9 cellular contexts compared by ENCODE assay signal in genomic region chr12:49019435-49020317, GRCh38. TPM values are rescaled to one million over a fixed set of nuclear protein-coding genes. Genes with fewer than 3 reads are reported as not detected.
A peak's percentile ranks its signal among the peaks of the same experiment; 100 is the strongest.
DNase-seq lines count a peak whose midpoint lies in the region; ATAC-seq, FAIRE-seq and TF ChIP-seq lines count a peak whose summit lies in the region.
"Had no signal": no experiment of that assay in that cellular context is flagged by ENCODE, and none has a peak within 500 bp of the region (broad histone marks: within the 10 kb centered on the region; RNA-seq: fewer than 3 reads in every experiment).

No MANE protein-coding gene starts in this region.

- TF ChIP-seq CTCF in 22Rv1 (IDR thresholded peaks at IDR 0.05) (peak; percentile 61), GM06990 (IDR thresholded peaks at IDR 0.05; ENCODE audit: insufficient read depth, low read length, poor library complexity, severe bottlenecking) (peak; percentile 71), spleen (IDR thresholded peaks at IDR 0.05 in 8 of 11, conservative IDR thresholded peaks at IDR 0.05 in 3 of 11) (peak in 4 of 11 experiments; percentile 16 to 37 (median 26))

- WGBS in spleen, 5 donors: 28 to 41% (median 32%) methylated on average over 9 of the region's 9 CpGs

- peak overlapping the region; percentile 90 for H3K27ac ChIP-seq in 22Rv1
- H3K27ac ChIP-seq in spleen: peak overlapping the region; percentile 93 to 98 (median 96)

- no peak for ATAC-seq in HG03469 (IDR thresholded peaks at IDR 0.05; ENCODE audit: unreplicated experiment)

- DNase-seq in GM06990 (ENCODE audit: extremely low read depth, insufficient read length): no peak
- DNase-seq in NOMO-1 (lab: John Stamatoyannopoulos, UW; ENCODE audit: unreplicated experiment in 2 of 2): peak; percentile 73 to 83
- peak; percentile 59 to 62 for DNase-seq in activated T-cell treated with anti-CD3 and anti-CD28 coated beads, Interleukin-2, amount 50 U/mL, for 48 hours
- DNase-seq in glomerular visceral epithelial cell (ENCODE audit: extremely low spot score): peak; percentile 34
- DNase-seq in spleen: no peak
- DNase-seq in frontal cortex (ENCODE audit: low spot score in 2 of 2): no peak

- intact Hi-C loops in spleen (cut with DNase I; ENCODE audit: low total_unique reads): no loop called here

- TF ChIP-seq POLR2A in spleen (IDR thresholded peaks at IDR 0.05): no peak

- no peak for FAIRE-seq in frontal cortex (lab: Jason Lieb, UNC)

- H3K27me3 ChIP-seq in GM06990 (replicated peaks; ENCODE audit: control insufficient read depth, insufficient read depth, low read length) (no peaks in the 10 kb centered on the region), spleen (replicated peaks in 1 of 7) (no peaks in the 10 kb centered on the region)

- peaks cover 16% of the 10 kb centered on the region for H3K36me3 ChIP-seq in GM06990 (ENCODE audit: control insufficient read depth, insufficient read depth, low read length)
- peaks cover 0 to 47% (median 40%) of the 10 kb centered on the region in 6 donors for H3K36me3 ChIP-seq in spleen

- no peaks in the 10 kb centered on the region for H3K9me3 ChIP-seq in spleen

- H3K4me3 ChIP-seq in GM06990 (replicated peaks; ENCODE audit: low read depth, low read length) (no peak overlapping the region), spleen (peak overlapping the region in 5 of 8 donors; percentile 68 to 80 (median 77))

- peaks cover 7 to 57% (median 30%) of the 10 kb centered on the region in 6 donors for H3K4me1 ChIP-seq in spleen

RNA-seq across cellular contexts. Expression of gene PRKAG1, which starts 1.1 kb away (rescaled TPM):
- 10 to 100 TPM; 40.2 to 47.2 (median 44.6) TPM for total RNA-seq in spleen
- polyA plus RNA-seq in spleen: 10 to 100 TPM; 34.1 to 41.4 (median 39.8) TPM
- total RNA-seq in frontal cortex: 29.3 TPM

RNA-seq across cellular contexts. Expression of gene DDN, which starts 20.5 kb away (rescaled TPM):
- 1 to 10 TPM in 1 of 7 donors, under 1 TPM in 5, not detected in 1; 0.15 to 2.0 (median 0.40) TPM for total RNA-seq in spleen
- polyA plus RNA-seq in spleen: under 1 TPM; 0.09 to 0.64 (median 0.42) TPM
- total RNA-seq in frontal cortex: 14.7 TPM

RNA-seq across cellular contexts. Expression of gene KMT2D, which starts 40.9 kb away (rescaled TPM):
- total RNA-seq in spleen (100 to 1,000 TPM; 115 to 172 (median 163) TPM), frontal cortex (14.7 TPM)
- 10 to 100 TPM in 1 of 3 donors, 1 to 10 TPM in 2; 5.1 to 42.1 (median 6.0) TPM for polyA plus RNA-seq in spleen

RNA-seq across cellular contexts. Expression of gene WNT1, which starts 41.6 kb away (rescaled TPM):
- under 1 TPM in 3 of 7 donors, not detected in 4; 0.23 to 0.52 (median 0.41) TPM for total RNA-seq in spleen
- under 1 TPM in 1 of 3 donors, not detected in 2; 0.06 TPM for polyA plus RNA-seq in spleen
- not detected for total RNA-seq in frontal cortex
- total RNA-seq: left colon had no signal

RNA-seq across cellular contexts. Expression of gene WNT10B, which starts 48.1 kb away (rescaled TPM):
- total RNA-seq in spleen (1 to 10 TPM in 6 of 7 donors, under 1 TPM in 1; 0.59 to 2.9 (median 2.0) TPM), frontal cortex (3.7 TPM)
- polyA plus RNA-seq in spleen: 1 to 10 TPM; 2.5 to 5.4 (median 4.6) TPM

Comparison
In these comparisons a context has a peak if more than half of its experiments do, and no peak if none do; other contexts are left out.
1. DNase-seq: peak in NOMO-1 (2 of 2), activated T-cell treated with anti-CD3 and anti-CD28 coated beads, Interleukin-2, amount 50 U/mL, for 48 hours (2 of 2) and glomerular visceral epithelial cell (single experiment); none in GM06990 (single experiment), spleen (single experiment) and frontal cortex (0 of 2).